In genomic region chr16:83158320-83158957, GRCh38 we compare ENCODE assay signal across 31 cellular contexts.
"Had no signal": no experiment of that assay in that cellular context is flagged by ENCODE, and none has a peak within 500 bp of the region (broad histone marks: within the 10 kb centered on the region; RNA-seq: fewer than 3 reads in every experiment).

No MANE protein-coding gene starts in this region.

- H3K27ac Mint-ChIP-seq: activated CD4-positive, alpha-beta T cell treated with anti-CD3 and anti-CD28 coated beads for 36 hours; activated CD8-positive, alpha-beta memory T cell treated with anti-CD3 and anti-CD28 coated beads, Interleukin-2, amount 10 ng/mL, durations not matched to agents 7 days and 5 days; activated CD8-positive, alpha-beta T cell treated with anti-CD3 and anti-CD28 coated beads, Interleukin-2, amount 10 ng/mL, durations not matched to agents 7 days and 5 days; activated naive CD8-positive, alpha-beta T cell; activated T-cell treated with anti-CD3 and anti-CD28 coated beads, Interleukin-2, amount 50 U/mL, for 72 hours; nephron; T-helper 2 cell treated with Interferon-gamma antibody and Interleukin-4, amounts not matched to agents 5 μg/mL and 100 μg/mL, for 36 hours; type B pancreatic cell had no signal

- H3K4me3 ChIP-seq: adrenal gland, body of pancreas, colonic mucosa, gastrocnemius medialis, mucosa of descending colon, pancreas, psoas muscle, smooth muscle cell, thoracic aorta had no signal

- H3K4me1 ChIP-seq: adrenal gland, body of pancreas, colonic mucosa, gastrocnemius medialis, pancreas, psoas muscle had no signal

- H3K36me3 ChIP-seq: adrenal gland, colonic mucosa, gastrocnemius medialis, pancreas, thoracic aorta had no signal

- H3K36me3 Mint-ChIP-seq: activated CD8-positive, alpha-beta memory T cell treated with anti-CD3 and anti-CD28 coated beads, Interleukin-2, amount 10 ng/mL, durations not matched to agents 7 days and 5 days; activated naive CD8-positive, alpha-beta T cell; type B pancreatic cell had no signal

- H3K9me3 ChIP-seq: adrenal gland, body of pancreas, colonic mucosa, gastrocnemius medialis, mucosa of descending colon, pancreas, psoas muscle, thoracic aorta had no signal

- H3K27me3 ChIP-seq: adrenal gland, body of pancreas, colonic mucosa, gastrocnemius medialis, pancreas had no signal

- DNase-seq: activated CD4-positive, alpha-beta T cell treated with anti-CD3 and anti-CD28 coated beads for 36 hours; activated CD4-positive, CD25-positive, alpha-beta regulatory T cell; activated CD8-positive, alpha-beta memory T cell treated with anti-CD3 and anti-CD28 coated beads, Interleukin-2, amount 10 ng/mL, durations not matched to agents 7 days and 5 days; activated CD8-positive, alpha-beta T cell treated with anti-CD3 and anti-CD28 coated beads, Interleukin-2, amount 10 ng/mL, durations not matched to agents 7 days and 5 days; activated effector memory CD4-positive, alpha-beta T cell treated with Interleukin-2 at 50 U/mL for 16 hours; activated naive CD4-positive, alpha-beta T cell treated with Interleukin-2 at 50 U/mL for 16 hours; activated T-cell treated with anti-CD3 and anti-CD28 coated beads, Interleukin-2, amount 50 U/mL, for 72 hours; adrenal gland; aorta; body of pancreas; cerebellar nuclear complex; colonic mucosa; effector CD8-positive, alpha-beta T cell; erythroblast; gastrocnemius medialis; glutamatergic neuron; islet precursor cell; left ventricle myocardium superior; mucosa of descending colon; pancreas; psoas muscle; stimulated activated CD4-positive, alpha-beta T cell treated with anti-CD3 and anti-CD28 coated beads, Interleukin-1b, Interleukin-23, amount 100 ng/mL, for 48 hours; stimulated activated CD4-positive, alpha-beta T cell treated with anti-CD3 and anti-CD28 coated beads, Interleukin-4, amount 100 ng/mL, for 4 hours; stimulated activated naive CD4-positive, alpha-beta T cell treated with Interleukin-2 at 50 U/mL for 16 hours; T-helper 1 cell had no signal

- H3K27me3 Mint-ChIP-seq: activated CD4-positive, alpha-beta T cell treated with anti-CD3 and anti-CD28 coated beads for 36 hours; activated CD8-positive, alpha-beta memory T cell treated with anti-CD3 and anti-CD28 coated beads, Interleukin-2, amount 10 ng/mL, durations not matched to agents 7 days and 5 days; type B pancreatic cell had no signal

- H3K27ac ChIP-seq: adrenal gland, body of pancreas, colonic mucosa, gastrocnemius medialis, pancreas, psoas muscle, thoracic aorta had no signal

- FAIRE-seq: pancreas had no signal

- H3K9me3 Mint-ChIP-seq: nephron; T-helper 2 cell treated with Interferon-gamma antibody and Interleukin-4, amounts not matched to agents 5 μg/mL and 100 μg/mL, for 36 hours; type B pancreatic cell had no signal

- H3K4me3 Mint-ChIP-seq: activated CD4-positive, alpha-beta T cell treated with anti-CD3 and anti-CD28 coated beads for 36 hours; activated CD8-positive, alpha-beta memory T cell treated with anti-CD3 and anti-CD28 coated beads, Interleukin-2, amount 10 ng/mL, durations not matched to agents 7 days and 5 days; activated CD8-positive, alpha-beta T cell treated with anti-CD3 and anti-CD28 coated beads, Interleukin-2, amount 10 ng/mL, durations not matched to agents 7 days and 5 days; activated naive CD8-positive, alpha-beta T cell; activated T-cell treated with anti-CD3 and anti-CD28 coated beads, Interleukin-2, amount 50 U/mL, for 72 hours; nephron; T-helper 2 cell treated with Interferon-gamma antibody and Interleukin-4, amounts not matched to agents 5 μg/mL and 100 μg/mL, for 36 hours; type B pancreatic cell had no signal

- H3K4me1 Mint-ChIP-seq: activated CD4-positive, alpha-beta T cell treated with anti-CD3 and anti-CD28 coated beads for 36 hours; activated CD8-positive, alpha-beta memory T cell treated with anti-CD3 and anti-CD28 coated beads, Interleukin-2, amount 10 ng/mL, durations not matched to agents 7 days and 5 days had no signal

- ATAC-seq: activated CD4-positive, alpha-beta T cell treated with anti-CD3 and anti-CD28 coated beads for 36 hours; activated CD8-positive, alpha-beta memory T cell treated with anti-CD3 and anti-CD28 coated beads, Interleukin-2, amount 10 ng/mL, durations not matched to agents 7 days and 5 days; activated CD8-positive, alpha-beta T cell treated with anti-CD3 and anti-CD28 coated beads, Interleukin-2, amount 10 ng/mL, durations not matched to agents 7 days and 5 days; activated T-cell treated with anti-CD3 and anti-CD28 coated beads, Interleukin-2, amount 50 U/mL, for 72 hours; body of pancreas; gastrocnemius medialis; left ventricle myocardium superior; mucosa of descending colon; pancreas; psoas muscle had no signal
